8 cellular contexts compared by ENCODE assay signal in the genomic region with DNA sequence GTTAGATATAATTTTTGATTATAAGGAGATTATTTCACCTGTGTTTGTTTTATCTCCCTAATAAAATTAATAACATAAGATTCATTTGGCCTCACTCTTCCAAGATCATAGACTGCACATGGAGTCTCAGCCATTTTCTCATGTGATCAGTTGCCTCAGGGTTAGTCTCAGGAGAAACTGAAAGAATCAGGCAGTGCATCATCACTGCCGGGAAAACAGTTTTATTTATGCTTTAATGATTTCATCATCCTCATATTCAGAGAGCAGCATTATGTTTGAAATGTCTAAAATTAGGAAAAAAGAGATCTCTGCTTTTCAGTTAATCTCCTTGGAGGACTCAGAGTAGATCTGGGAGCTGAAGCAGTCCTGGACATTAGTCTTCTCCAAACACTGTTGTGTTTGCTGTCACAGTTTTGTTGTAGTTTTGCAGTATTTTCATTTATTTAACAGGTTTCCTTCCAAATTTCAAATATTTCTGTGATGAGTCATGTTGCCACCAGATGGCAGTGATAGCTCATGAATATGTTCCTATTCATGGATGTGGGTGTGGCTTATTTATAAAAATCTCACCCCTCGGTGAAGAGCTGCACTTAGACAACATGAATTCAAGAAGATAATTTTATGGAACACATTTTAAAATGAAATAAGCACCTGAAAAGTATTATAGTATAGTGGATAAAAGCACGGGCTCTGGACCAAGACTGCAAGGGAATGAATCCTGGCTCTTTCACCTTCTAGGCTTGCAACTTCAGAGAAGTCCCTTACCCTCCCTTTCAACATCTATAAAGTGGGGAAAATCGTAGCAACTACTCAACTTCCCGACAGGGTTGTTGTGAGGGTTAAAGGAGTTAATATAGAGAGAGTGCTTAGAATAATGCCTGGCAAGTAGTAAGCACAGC. TPM values are rescaled to one million over a fixed set of nuclear protein-coding genes. Genes with fewer than 3 reads are reported as not detected.
DNase-seq lines count a peak whose midpoint lies in the region; ATAC-seq and TF ChIP-seq lines count a peak whose summit lies in the region.

No MANE protein-coding gene starts in this region.

- peak overlapping the region; percentile 35 for H3K4me3 ChIP-seq in choroid plexus epithelial cell (ENCODE audit: low read depth, low read length)
- H3K4me3 ChIP-seq in tibial artery, result peak overlapping the region in 1 of 2 donors; percentile 12

- peaks cover 0 to 13% (median 9%) of the 10 kb centered on the region in 4 donors for H3K4me1 ChIP-seq in tibial artery

- H3K27me3 ChIP-seq in tibial artery, result no peaks in the 10 kb centered on the region

- TF ChIP-seq EP300 in Ishikawa (IDR thresholded peaks at IDR 0.05; ENCODE audit: borderline replicate concordance), result no peak

- TF ChIP-seq CTCF in choroid plexus epithelial cell (conservative IDR thresholded peaks at IDR 0.05; ENCODE audit: low read depth, low read length), result peak; percentile 48
- TF ChIP-seq CTCF in tibial artery (IDR thresholded peaks at IDR 0.05), result peak; percentile 48 to 54

- intact Hi-C loops in tibial artery (cut with DNase I; ENCODE audit: low total_unique reads), result no loop called here

- H3K9me3 ChIP-seq in tibial artery, result no peaks in the 10 kb centered on the region

- peak; percentile 89 for ATAC-seq in left lobe of liver
- ATAC-seq in HG03196 (IDR thresholded peaks at IDR 0.05; ENCODE audit: unreplicated experiment), result no peak

- peak; percentile 63 for TF ChIP-seq RAD21 in Ishikawa (IDR thresholded peaks at IDR 0.05; ENCODE audit: low read depth)

- DNase-seq in activated CD4-positive, alpha-beta T cell treated with anti-CD3 and anti-CD28 coated beads for 48 hours, result peak; percentile 29
- DNase-seq in activated CD4-positive, alpha-beta T cell treated with anti-CD3 and anti-CD28 coated beads for 1 hour, result no peak
- peak; percentile 5 for DNase-seq in OCI-M2 (lab: John Stamatoyannopoulos, UW; ENCODE audit: unreplicated experiment)
- peak; percentile 92 for DNase-seq in choroid plexus epithelial cell (ENCODE audit: low read depth)
- DNase-seq in left lobe of liver (ENCODE audit: low spot score), result no peak
- peak in 1 of 2 donors; percentile 34 for DNase-seq in tibial artery

- H3K27ac ChIP-seq in tibial artery, result peak overlapping the region; percentile 51 to 62

- H3K36me3 ChIP-seq in tibial artery, result peaks cover 33 to 56% (median 44%) of the 10 kb centered on the region in 3 donors

TF ChIP-seq in Ishikawa, 13 proteins besides CTCF, POLR2A, EP300 and RAD21:
- TF ChIP-seq, protein P1, sequence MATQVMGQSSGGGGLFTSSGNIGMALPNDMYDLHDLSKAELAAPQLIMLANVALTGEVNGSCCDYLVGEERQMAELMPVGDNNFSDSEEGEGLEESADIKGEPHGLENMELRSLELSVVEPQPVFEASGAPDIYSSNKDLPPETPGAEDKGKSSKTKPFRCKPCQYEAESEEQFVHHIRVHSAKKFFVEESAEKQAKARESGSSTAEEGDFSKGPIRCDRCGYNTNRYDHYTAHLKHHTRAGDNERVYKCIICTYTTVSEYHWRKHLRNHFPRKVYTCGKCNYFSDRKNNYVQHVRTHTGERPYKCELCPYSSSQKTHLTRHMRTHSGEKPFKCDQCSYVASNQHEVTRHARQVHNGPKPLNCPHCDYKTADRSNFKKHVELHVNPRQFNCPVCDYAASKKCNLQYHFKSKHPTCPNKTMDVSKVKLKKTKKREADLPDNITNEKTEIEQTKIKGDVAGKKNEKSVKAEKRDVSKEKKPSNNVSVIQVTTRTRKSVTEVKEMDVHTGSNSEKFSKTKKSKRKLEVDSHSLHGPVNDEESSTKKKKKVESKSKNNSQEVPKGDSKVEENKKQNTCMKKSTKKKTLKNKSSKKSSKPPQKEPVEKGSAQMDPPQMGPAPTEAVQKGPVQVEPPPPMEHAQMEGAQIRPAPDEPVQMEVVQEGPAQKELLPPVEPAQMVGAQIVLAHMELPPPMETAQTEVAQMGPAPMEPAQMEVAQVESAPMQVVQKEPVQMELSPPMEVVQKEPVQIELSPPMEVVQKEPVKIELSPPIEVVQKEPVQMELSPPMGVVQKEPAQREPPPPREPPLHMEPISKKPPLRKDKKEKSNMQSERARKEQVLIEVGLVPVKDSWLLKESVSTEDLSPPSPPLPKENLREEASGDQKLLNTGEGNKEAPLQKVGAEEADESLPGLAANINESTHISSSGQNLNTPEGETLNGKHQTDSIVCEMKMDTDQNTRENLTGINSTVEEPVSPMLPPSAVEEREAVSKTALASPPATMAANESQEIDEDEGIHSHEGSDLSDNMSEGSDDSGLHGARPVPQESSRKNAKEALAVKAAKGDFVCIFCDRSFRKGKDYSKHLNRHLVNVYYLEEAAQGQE (IDR thresholded peaks at IDR 0.05; ENCODE audit: low read depth), result no peak
- TF ChIP-seq, protein P2, sequence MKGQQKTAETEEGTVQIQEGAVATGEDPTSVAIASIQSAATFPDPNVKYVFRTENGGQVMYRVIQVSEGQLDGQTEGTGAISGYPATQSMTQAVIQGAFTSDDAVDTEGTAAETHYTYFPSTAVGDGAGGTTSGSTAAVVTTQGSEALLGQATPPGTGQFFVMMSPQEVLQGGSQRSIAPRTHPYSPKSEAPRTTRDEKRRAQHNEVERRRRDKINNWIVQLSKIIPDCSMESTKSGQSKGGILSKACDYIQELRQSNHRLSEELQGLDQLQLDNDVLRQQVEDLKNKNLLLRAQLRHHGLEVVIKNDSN (IDR thresholded peaks at IDR 0.05), result no peak
- TF ChIP-seq ZBTB7A (IDR thresholded peaks at IDR 0.05; ENCODE audit: low read depth), result no peak
- no peak for TF ChIP-seq TAF1 (IDR thresholded peaks at IDR 0.05; ENCODE audit: low read depth)
- no peak for TF ChIP-seq YY1 (IDR thresholded peaks at IDR 0.05; ENCODE audit: low read depth)
- TF ChIP-seq TEAD4 (IDR thresholded peaks at IDR 0.05), result no peak
- no peak for TF ChIP-seq FOXM1 (IDR thresholded peaks at IDR 0.05; ENCODE audit: borderline replicate concordance, low read depth)
- no peak for TF ChIP-seq TCF12 (IDR thresholded peaks at IDR 0.05; ENCODE audit: low read depth)
- TF ChIP-seq EGR1 (IDR thresholded peaks at IDR 0.05), result no peak
- TF ChIP-seq CREB1 (IDR thresholded peaks at IDR 0.05; ENCODE audit: low read depth), result no peak
- TF ChIP-seq, protein P3, sequence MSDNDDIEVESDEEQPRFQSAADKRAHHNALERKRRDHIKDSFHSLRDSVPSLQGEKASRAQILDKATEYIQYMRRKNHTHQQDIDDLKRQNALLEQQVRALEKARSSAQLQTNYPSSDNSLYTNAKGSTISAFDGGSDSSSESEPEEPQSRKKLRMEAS (IDR thresholded peaks at IDR 0.05), result no peak
- TF ChIP-seq CEBPB (IDR thresholded peaks at IDR 0.05), result no peak
- no peak for TF ChIP-seq NFIC (IDR thresholded peaks at IDR 0.05)

RNA-seq across cellular contexts. Expression of a gene that starts 31.2 kb away (rescaled TPM):
- total RNA-seq in left lobe of liver, result 27.9 TPM

RNA-seq across cellular contexts. Expression of a gene that starts 48.5 kb away (rescaled TPM):
- total RNA-seq in left lobe of liver, result 108 TPM

Comparison
In these comparisons a context has a peak if more than half of its experiments do, and no peak if none do; other contexts are left out.
1. DNase-seq: peak in activated CD4-positive, alpha-beta T cell treated with anti-CD3 and anti-CD28 coated beads for 48 hours (single experiment), OCI-M2 (single experiment) and choroid plexus epithelial cell (single experiment); none in activated CD4-positive, alpha-beta T cell treated with anti-CD3 and anti-CD28 coated beads for 1 hour (single experiment) and left lobe of liver (single experiment).